ENCODE assay signal across 25 cellular contexts in the genomic region with DNA sequence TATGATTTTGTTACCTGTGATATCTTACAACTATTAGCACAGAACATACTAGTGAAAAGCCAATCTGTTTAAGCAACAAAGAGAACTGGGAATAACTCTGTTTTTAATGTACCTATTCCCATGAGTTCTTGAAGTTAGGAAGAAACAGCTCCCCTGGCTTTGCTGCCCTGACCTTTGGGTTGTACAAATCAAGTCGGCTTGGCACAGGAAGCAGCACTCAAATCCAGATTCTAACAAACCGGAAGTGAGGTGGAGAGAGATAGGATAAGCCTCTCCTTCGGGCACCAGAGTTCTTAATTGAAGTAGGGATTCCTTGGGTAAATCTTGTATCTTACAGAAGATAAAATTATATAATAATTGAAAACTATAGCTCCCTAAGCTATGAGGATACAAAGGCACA.
DNase-seq lines count a peak whose midpoint lies in the region; ATAC-seq, FAIRE-seq and TF ChIP-seq lines count a peak whose summit lies in the region.
"Had no signal": no experiment of that assay in that cellular context is flagged by ENCODE, and none has a peak within 500 bp of the region (broad histone marks: within the 10 kb centered on the region; RNA-seq: fewer than 3 reads in every experiment).

No MANE protein-coding gene starts in this region.

- H3K4me1 Mint-ChIP-seq in activated T-helper 1 cell treated with anti-CD3 and anti-CD28 coated beads, Interleukin-12 subunit alpha, Interleukin-12 subunit beta, Interleukin-2, Interleukin-4 antibody, amounts not matched to agents 30 ng/mL and 10 ng/mL and 1 ng/mL, durations not matched to agents 14 hours and 24 hours and 36 hours (ENCODE audit: low read depth): peaks cover 55% of the 10 kb centered on the region

- intact Hi-C loops in left cardiac atrium (cut with DNase I) (no loop called here), transverse colon (cut with DNase I; ENCODE audit: low total_unique reads) (no loop called here), Right ventricle myocardium inferior (cut with DNase I) (no loop called here)
- intact Hi-C loops in activated T-helper 1 cell treated with anti-CD3 and anti-CD28 coated beads, Interleukin-12 subunit alpha, Interleukin-12 subunit beta, Interleukin-2, Interleukin-4 antibody, amounts not matched to agents 30 ng/mL and 10 ng/mL and 1 ng/mL, durations not matched to agents 14 hours and 24 hours and 36 hours (cut with micrococcal nuclease): loop anchor here (2.0 to 5.0 kb wide), 5 partner anchors 63 to 1231 kb away; a partner anchor contains a TSS

- H3K27me3 ChIP-seq in right atrium auricular region: no peaks in the 10 kb centered on the region
- no peaks in the 10 kb centered on the region for H3K27me3 ChIP-seq in keratinocyte (ENCODE audit: control insufficient read depth, extremely low read depth, insufficient read depth, low read length)
- H3K27me3 ChIP-seq in transverse colon: no peaks in the 10 kb centered on the region
- H3K27me3 ChIP-seq: testis had no signal

- peaks cover 7% of the 10 kb centered on the region for H3K36me3 Mint-ChIP-seq in activated T-helper 1 cell treated with anti-CD3 and anti-CD28 coated beads, Interleukin-12 subunit alpha, Interleukin-12 subunit beta, Interleukin-2, Interleukin-4 antibody, amounts not matched to agents 30 ng/mL and 10 ng/mL and 1 ng/mL, durations not matched to agents 14 hours and 24 hours and 36 hours (ENCODE audit: low read depth)

- no peak overlapping the region for H3K4me3 Mint-ChIP-seq in activated T-helper 1 cell treated with anti-CD3 and anti-CD28 coated beads, Interleukin-12 subunit alpha, Interleukin-12 subunit beta, Interleukin-2, Interleukin-4 antibody, amounts not matched to agents 30 ng/mL and 10 ng/mL and 1 ng/mL, durations not matched to agents 14 hours and 24 hours and 36 hours
- H3K4me3 Mint-ChIP-seq: endodermal cell, neural crest cell had no signal

- dilution Hi-C loops in keratinocyte (cut with MboI; ENCODE audit: extremely low pct_ligation_motif_present, low sequenced_read_pairs): no loop called here

- H3K9me3 ChIP-seq in right atrium auricular region (no peaks in the 10 kb centered on the region), keratinocyte (ENCODE audit: control insufficient read depth, low read depth, low read length) (no peaks in the 10 kb centered on the region), transverse colon (no peaks in the 10 kb centered on the region)
- H3K9me3 ChIP-seq: HAP-1, lower lobe of right lung, testis had no signal

- no peak overlapping the region for H3K9ac ChIP-seq in keratinocyte (ENCODE audit: control insufficient read depth, extremely low read depth, insufficient read depth, low read length)

- H3K36me3 ChIP-seq in right atrium auricular region (no peaks in the 10 kb centered on the region), keratinocyte (ENCODE audit: control insufficient read depth in 2 of 2, extremely low read depth in 1 of 2, insufficient read depth in 2 of 2, low read length in 2 of 2) (no peaks in the 10 kb centered on the region), transverse colon (no peaks in the 10 kb centered on the region)
- H3K36me3 ChIP-seq: HAP-1, lower lobe of right lung had no signal

- H3K4me2 ChIP-seq in keratinocyte (ENCODE audit: control insufficient read depth, extremely low read depth, insufficient read depth, low read depth, low read length): no peak overlapping the region

- no peaks in the 10 kb centered on the region for H3K79me2 ChIP-seq in keratinocyte (ENCODE audit: control insufficient read depth, insufficient read depth, low read length)

- WGBS in transverse colon (ENCODE audit: low coverage in 1 of 2), 2 donors: 65 to 90% methylated on average over 2 to 3 of the region's 3 CpGs

- no peak for FAIRE-seq in keratinocyte (lab: Jason Lieb, UNC)

- H3K4me3 ChIP-seq in right atrium auricular region (no peak overlapping the region), keratinocyte (ENCODE audit: control insufficient read depth in 2 of 3, extremely low read depth in 1 of 3, insufficient read depth in 2 of 3, low read depth in 1 of 3, low read length in 3 of 3) (no peak overlapping the region), transverse colon (no peak overlapping the region), coronary artery (no peak overlapping the region)
- H3K4me3 ChIP-seq: HAP-1, lower lobe of right lung, testis had no signal

- H3K27ac ChIP-seq in right atrium auricular region: no peak overlapping the region
- peak overlapping the region; percentile 92 for H3K27ac ChIP-seq in keratinocyte (ENCODE audit: control insufficient read depth, insufficient read depth, low read length)
- H3K27ac ChIP-seq in transverse colon: peak overlapping the region in 3 of 4 donors; percentile 55 to 76 (median 70)
- no peak overlapping the region for H3K27ac ChIP-seq in coronary artery
- H3K27ac ChIP-seq: C4-2B, lower lobe of right lung, testis had no signal

- peaks cover 2% of the 10 kb centered on the region for H3K27me3 Mint-ChIP-seq in activated T-helper 1 cell treated with anti-CD3 and anti-CD28 coated beads, Interleukin-12 subunit alpha, Interleukin-12 subunit beta, Interleukin-2, Interleukin-4 antibody, amounts not matched to agents 30 ng/mL and 10 ng/mL and 1 ng/mL, durations not matched to agents 14 hours and 24 hours and 36 hours (ENCODE audit: insufficient read depth)

- H3K9me1 ChIP-seq in keratinocyte (ENCODE audit: control insufficient read depth, extremely low read depth, insufficient read depth, low read length): no peaks in the 10 kb centered on the region

- H3K27ac Mint-ChIP-seq in activated T-helper 1 cell treated with anti-CD3 and anti-CD28 coated beads, Interleukin-12 subunit alpha, Interleukin-12 subunit beta, Interleukin-2, Interleukin-4 antibody, amounts not matched to agents 30 ng/mL and 10 ng/mL and 1 ng/mL, durations not matched to agents 14 hours and 24 hours and 36 hours: peak overlapping the region; percentile 80
- H3K27ac Mint-ChIP-seq: endodermal cell had no signal

- no peak for TF ChIP-seq POLR2A in transverse colon (IDR thresholded peaks at IDR 0.05)

- H3K9me3 Mint-ChIP-seq in activated T-helper 1 cell treated with anti-CD3 and anti-CD28 coated beads, Interleukin-12 subunit alpha, Interleukin-12 subunit beta, Interleukin-2, Interleukin-4 antibody, amounts not matched to agents 30 ng/mL and 10 ng/mL and 1 ng/mL, durations not matched to agents 14 hours and 24 hours and 36 hours: peaks cover 28% of the 10 kb centered on the region

- TF ChIP-seq CTCF in right atrium auricular region (IDR thresholded peaks at IDR 0.05) (no peak), keratinocyte (optimal IDR thresholded peaks at IDR 0.05 in 1 of 3, IDR thresholded peaks at IDR 0.05 in 1 of 3, conservative IDR thresholded peaks at IDR 0.05 in 1 of 3; ENCODE audit: extremely low read depth in 1 of 3, insufficient read depth in 2 of 3, low read length in 3 of 3) (no peak), transverse colon (IDR thresholded peaks at IDR 0.05) (no peak), coronary artery (IDR thresholded peaks at IDR 0.05) (no peak)

- DNase-seq in left cardiac atrium (peak; percentile 36), right atrium auricular region (ENCODE audit: low spot score) (no peak), keratinocyte (ENCODE audit: low read depth, low spot score) (no peak), transverse colon (no peak), coronary artery (ENCODE audit: low spot score) (no peak), Right ventricle myocardium inferior (ENCODE audit: missing footprints) (no peak)
- no peak for DNase-seq in activated T-helper 1 cell treated with anti-CD3 and anti-CD28 coated beads, Interleukin-12 subunit alpha, Interleukin-12 subunit beta, Interleukin-2, Interleukin-4 antibody, amounts not matched to agents 30 ng/mL and 10 ng/mL and 1 ng/mL, durations not matched to agents 14 hours and 24 hours and 36 hours (ENCODE audit: low spot score)
- DNase-seq: activated CD4-positive, alpha-beta T cell treated with anti-CD3 and anti-CD28 coated beads, Interleukin-2, amount 50 U/mL, for 48 hours; activated gamma-delta T cell; amniotic stem cell; cortex of kidney; endodermal cell; IMR-90; islet precursor cell; lower lobe of right lung; NCI-H1105; NCI-H1930; NCI-H2227 treated with DMSO at 0.1 percent for 48 hours; posterior cingulate gyrus; stimulated activated CD4-positive, alpha-beta T cell treated with anti-CD3 and anti-CD28 coated beads, Interleukin-1b, Interleukin-23, amount 100 ng/mL, for 48 hours; testis had no signal

- no peak for TF ChIP-seq EP300 in transverse colon (IDR thresholded peaks at IDR 0.05; ENCODE audit: low read depth)

- in situ Hi-C loops in transverse colon (cut with MboI; ENCODE audit: low pct_ligation_motif_present in 1 of 4, low pct_unique_long_range_greater_than_20kb in 1 of 4, low sequenced_read_pairs in 3 of 4): no loop called here

- no peak overlapping the region for H2AFZ ChIP-seq in keratinocyte (ENCODE audit: control insufficient read depth, low read length)

- H4K20me1 ChIP-seq in keratinocyte (ENCODE audit: control insufficient read depth, extremely low read depth, insufficient read depth, low read length): no peaks in the 10 kb centered on the region

- ATAC-seq in left cardiac atrium (no peak), GM18868 (IDR thresholded peaks at IDR 0.05; ENCODE audit: unreplicated experiment) (no peak), Right ventricle myocardium inferior (no peak)
- ATAC-seq: lower lobe of right lung had no signal

- peaks cover 0 to 7% of the 10 kb centered on the region in 2 donors for H3K4me1 ChIP-seq in right atrium auricular region
- peaks cover 32% of the 10 kb centered on the region for H3K4me1 ChIP-seq in keratinocyte (ENCODE audit: control insufficient read depth, extremely low read depth, insufficient read depth, low read length)
- H3K4me1 ChIP-seq in transverse colon: peaks cover 3 to 24% (median 10%) of the 10 kb centered on the region in 4 donors
- H3K4me1 ChIP-seq: testis had no signal

Comparison
In these comparisons a context has a peak if more than half of its experiments do, and no peak if none do; other contexts are left out.
1. H3K27ac ChIP-seq: peak in keratinocyte (single experiment) and transverse colon (3 of 4); none in right atrium auricular region (0 of 2) and coronary artery (0 of 2).